22 cellular contexts compared by ENCODE assay signal in the genomic region with DNA sequence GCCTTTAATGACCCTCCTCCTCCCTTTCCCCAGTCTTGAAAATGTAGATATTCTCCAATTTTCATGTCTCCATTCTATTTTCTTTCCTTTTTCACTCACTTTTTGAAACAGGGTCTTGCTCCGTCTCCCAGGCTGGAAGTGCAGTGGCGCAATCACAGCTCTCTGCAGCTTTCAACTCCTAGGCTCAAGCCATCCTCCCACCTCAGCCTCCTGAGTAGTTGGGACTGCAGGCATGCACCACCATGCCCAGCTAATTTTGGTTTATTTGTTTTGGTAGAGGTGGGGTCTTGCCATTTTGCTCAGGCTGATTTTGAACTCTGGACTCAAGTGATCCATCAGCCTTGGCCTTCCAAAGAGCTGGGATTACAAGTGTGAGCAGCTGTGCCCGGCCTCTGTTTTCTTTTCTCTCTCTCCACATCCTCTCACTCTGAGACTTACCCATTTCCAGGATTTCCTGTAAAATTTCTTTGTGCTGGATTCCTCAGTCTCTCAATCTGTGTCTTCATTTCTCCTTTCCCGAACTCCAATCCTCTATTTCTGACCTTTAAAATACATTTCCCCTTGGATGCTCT.
DNase-seq lines count a peak whose midpoint lies in the region; ATAC-seq and TF ChIP-seq lines count a peak whose summit lies in the region.
"Had no signal": no experiment of that assay in that cellular context is flagged by ENCODE, and none has a peak within 500 bp of the region (broad histone marks: within the 10 kb centered on the region; RNA-seq: fewer than 3 reads in every experiment).

No MANE protein-coding gene starts in this region.

- WGBS in psoas muscle, 3 donors = 64 to 83% (median 72%) methylated on average over 4 of the region's 4 CpGs

- H3K9me3 ChIP-seq in CD4-positive, CD25-positive, alpha-beta regulatory T cell (ENCODE audit: control insufficient read depth in 2 of 2, low read length in 2 of 2) = no peaks in the 10 kb centered on the region
- H3K9me3 ChIP-seq in psoas muscle = no peaks in the 10 kb centered on the region
- H3K9me3 ChIP-seq: SK-N-SH had no signal

- no peaks in the 10 kb centered on the region for H3K27me3 ChIP-seq in CD4-positive, CD25-positive, alpha-beta regulatory T cell (ENCODE audit: control insufficient read depth, insufficient read depth, low read length)
- no peaks in the 10 kb centered on the region for H3K27me3 ChIP-seq in psoas muscle (ENCODE audit: insufficient read depth in 3 of 3, low read length in 2 of 3)
- H3K27me3 ChIP-seq: hepatocyte, neural progenitor cell had no signal

- no peak for ATAC-seq in CD4-positive, CD25-positive, alpha-beta regulatory T cell (ENCODE audit: low read depth in 2 of 2)
- no peak for ATAC-seq in psoas muscle
- ATAC-seq in HG02852 (IDR thresholded peaks at IDR 0.05; ENCODE audit: unreplicated experiment) = no peak
- ATAC-seq: activated CD4-positive, alpha-beta T cell treated with anti-CD3 and anti-CD28 coated beads for 36 hours; esophagus mucosa; GM12878; stimulated activated naive CD8-positive, alpha-beta T cell treated with anti-CD3 and anti-CD28 coated beads, Interleukin-15, amount 100 ng/mL, for 72 hours had no signal

- no peak for TF ChIP-seq CTCF in NB4 (IDR thresholded peaks at IDR 0.05; ENCODE audit: low read depth, low read length)
- TF ChIP-seq CTCF in endothelial cell (IDR thresholded peaks at IDR 0.05; ENCODE audit: unreplicated experiment) = no peak
- no peak for TF ChIP-seq CTCF in psoas muscle (IDR thresholded peaks at IDR 0.05)

- no peaks in the 10 kb centered on the region for H3K36me3 Mint-ChIP-seq in CD4-positive, CD25-positive, alpha-beta regulatory T cell
- H3K36me3 Mint-ChIP-seq in endothelial cell (ENCODE audit: low read depth, unreplicated experiment) = peaks cover 4% of the 10 kb centered on the region
- H3K36me3 Mint-ChIP-seq: neural progenitor cell had no signal

- no peaks in the 10 kb centered on the region for H3K9me3 Mint-ChIP-seq in CD4-positive, CD25-positive, alpha-beta regulatory T cell
- no peaks in the 10 kb centered on the region for H3K9me3 Mint-ChIP-seq in endothelial cell (ENCODE audit: unreplicated experiment)
- H3K9me3 Mint-ChIP-seq: IgD-negative memory B cell; neural progenitor cell; stimulated activated naive CD8-positive, alpha-beta T cell treated with anti-CD3 and anti-CD28 coated beads, Interleukin-15, amount 100 ng/mL, for 72 hours had no signal

- peak overlapping the region in 2 of 3 donors; percentile 18 to 22 for H3K27ac Mint-ChIP-seq in CD4-positive, CD25-positive, alpha-beta regulatory T cell
- peak overlapping the region; percentile 6 for H3K27ac Mint-ChIP-seq in endothelial cell (ENCODE audit: unreplicated experiment)
- H3K27ac Mint-ChIP-seq: activated CD4-positive, alpha-beta T cell treated with anti-CD3 and anti-CD28 coated beads for 36 hours; neural progenitor cell; stimulated activated naive CD8-positive, alpha-beta T cell treated with anti-CD3 and anti-CD28 coated beads, Interleukin-15, amount 100 ng/mL, for 72 hours had no signal

- no peak overlapping the region for H3K27ac ChIP-seq in CD4-positive, CD25-positive, alpha-beta regulatory T cell (ENCODE audit: insufficient read depth, low read length, poor library complexity, severe bottlenecking)
- peak overlapping the region; percentile 84 for H3K27ac ChIP-seq in psoas muscle
- H3K27ac ChIP-seq in substantia nigra (ENCODE audit: low read depth, low read length, poor library complexity, severe bottlenecking) = no peak overlapping the region
- H3K27ac ChIP-seq: hepatocyte, neural progenitor cell had no signal

- intact Hi-C loops in psoas muscle (cut with DNase I) = loop anchor here in 1 of 2 donors (5.0 kb wide), 1 partner anchor 42 kb away; no protein-coding TSS in a partner anchor

- no peak for DNase-seq in CD4-positive, CD25-positive, alpha-beta regulatory T cell
- DNase-seq in NB4 (ENCODE audit: low read depth) (peak; percentile 37), endothelial cell (ENCODE audit: low spot score) (no peak), psoas muscle (no peak), NOMO-1 treated with dmso at 0.1 percent for 144 hours (lab: John Stamatoyannopoulos, UW; ENCODE audit: unreplicated experiment) (no peak), mucosa of gallbladder (ENCODE audit: low spot score) (no peak), substantia nigra (lab: John Stamatoyannopoulos, UW) (no peak)
- DNase-seq: activated CD4-positive, alpha-beta T cell treated with anti-CD3 and anti-CD28 coated beads for 36 hours; activated CD8-positive, alpha-beta memory T cell treated with anti-CD3 and anti-CD28 coated beads, Interleukin-2, amount 50 U/mL, for 4 hours; GDM1; kidney; NCI-H2081 treated with DMSO at 0.1 percent for 48 hours; PC-9; SK-N-SH; stimulated activated naive CD8-positive, alpha-beta T cell treated with anti-CD3 and anti-CD28 coated beads, Interleukin-15, amount 100 ng/mL, for 72 hours; T1000 had no signal

- H3K4me3 Mint-ChIP-seq in CD4-positive, CD25-positive, alpha-beta regulatory T cell = no peak overlapping the region
- H3K4me3 Mint-ChIP-seq in endothelial cell (ENCODE audit: unreplicated experiment) = no peak overlapping the region
- H3K4me3 Mint-ChIP-seq: activated CD4-positive, alpha-beta T cell treated with anti-CD3 and anti-CD28 coated beads for 36 hours; IgD-negative memory B cell; neural progenitor cell; stimulated activated naive CD8-positive, alpha-beta T cell treated with anti-CD3 and anti-CD28 coated beads, Interleukin-15, amount 100 ng/mL, for 72 hours had no signal

- H3K4me3 ChIP-seq in CD4-positive, CD25-positive, alpha-beta regulatory T cell (ENCODE audit: low read depth, low read length) = no peak overlapping the region
- H3K4me3 ChIP-seq in NB4 (ENCODE audit: low read depth, low read length) (no peak overlapping the region), psoas muscle (no peak overlapping the region)
- H3K4me3 ChIP-seq: GM12878, hepatocyte, neural progenitor cell, PC-9 had no signal

- no peak for TF ChIP-seq POLR2A in NB4 (IDR thresholded peaks at IDR 0.05; ENCODE audit: extremely low read depth, insufficient read length)

- H3K27me3 Mint-ChIP-seq in CD4-positive, CD25-positive, alpha-beta regulatory T cell = no peaks in the 10 kb centered on the region
- H3K27me3 Mint-ChIP-seq in endothelial cell (ENCODE audit: unreplicated experiment) = peaks cover 7% of the 10 kb centered on the region
- H3K27me3 Mint-ChIP-seq: activated CD4-positive, alpha-beta T cell treated with anti-CD3 and anti-CD28 coated beads for 36 hours; IgD-negative memory B cell; stimulated activated naive CD8-positive, alpha-beta T cell treated with anti-CD3 and anti-CD28 coated beads, Interleukin-15, amount 100 ng/mL, for 72 hours had no signal

- H3K4me1 ChIP-seq in CD4-positive, CD25-positive, alpha-beta regulatory T cell (ENCODE audit: control insufficient read depth, insufficient read depth, low read length, poor library complexity, severe bottlenecking) = peaks cover 18% of the 10 kb centered on the region
- peaks cover 59% of the 10 kb centered on the region for H3K4me1 ChIP-seq in psoas muscle

- peaks cover 6 to 24% (median 14%) of the 10 kb centered on the region in 4 donors for H3K4me1 Mint-ChIP-seq in CD4-positive, CD25-positive, alpha-beta regulatory T cell
- H3K4me1 Mint-ChIP-seq in endothelial cell (ENCODE audit: unreplicated experiment) = peaks cover 29% of the 10 kb centered on the region
- H3K4me1 Mint-ChIP-seq: IgD-negative memory B cell had no signal

- no peaks in the 10 kb centered on the region for H3K36me3 ChIP-seq in CD4-positive, CD25-positive, alpha-beta regulatory T cell (ENCODE audit: control insufficient read depth, insufficient read depth, low read length)
- no peaks in the 10 kb centered on the region for H3K36me3 ChIP-seq in psoas muscle (ENCODE audit: insufficient read depth in 1 of 2, low read depth in 1 of 2)
- H3K36me3 ChIP-seq: neural progenitor cell had no signal
